19 cellular contexts compared by ENCODE assay signal in genomic region chr1:116314305-116314919, GRCh38.
"Had no signal": no experiment of that assay in that cellular context is flagged by ENCODE, and none has a peak within 500 bp of the region (broad histone marks: within the 10 kb centered on the region; RNA-seq: fewer than 3 reads in every experiment).

No MANE protein-coding gene starts in this region.

- H3K4me3 ChIP-seq: mucosa of descending colon, spleen, suprapubic skin, upper lobe of right lung had no signal

- DNase-seq: activated CD4-positive, alpha-beta T cell treated with anti-CD3 and anti-CD28 coated beads, Interleukin-2, amount 10 ng/mL, durations not matched to agents 24 days and 14 days; activated CD4-positive, CD25-positive, alpha-beta regulatory T cell; activated CD8-positive, alpha-beta memory T cell treated with anti-CD3 and anti-CD28 coated beads, Interleukin-2, amount 50 U/mL, for 4 hours; activated CD8-positive, alpha-beta T cell treated with anti-CD3 and anti-CD28 coated beads, Interleukin-2, amount 10 ng/mL, durations not matched to agents 7 days and 5 days; activated effector memory CD4-positive, alpha-beta T cell treated with anti-CD3 and anti-CD28 coated beads, Interleukin-2, amount 50 U/mL, for 16 hours; activated T-cell treated with anti-CD3 and anti-CD28 coated beads, Interleukin-2, amount 50 U/mL, for 48 hours; amygdala; effector memory CD4-positive, alpha-beta T cell; left colon; mucosa of descending colon; right cardiac atrium; spleen; T-helper 17 cell; upper lobe of right lung had no signal

- H3K9me3 ChIP-seq: mucosa of descending colon, spleen, suprapubic skin, upper lobe of right lung had no signal

- ATAC-seq: activated CD8-positive, alpha-beta T cell treated with anti-CD3 and anti-CD28 coated beads, Interleukin-2, amount 10 ng/mL, durations not matched to agents 7 days and 5 days; activated naive CD4-positive, alpha-beta T cell treated with anti-CD3 and anti-CD28 coated beads, Interleukin-2, amount 50 U/mL, for 72 hours; left colon; mucosa of descending colon; natural killer cell treated with Interleukin-12 subunit alpha and Interleukin-12 subunit beta and Interleukin-15 and Interleukin-18, amount 100 ng/mL, for 72 hours; right cardiac atrium; T-helper 17 cell; upper lobe of right lung had no signal

- H3K27me3 ChIP-seq: spleen, suprapubic skin, upper lobe of right lung had no signal

- H3K27ac ChIP-seq: epithelial cell of prostate, spleen, suprapubic skin, upper lobe of right lung had no signal

- H3K4me1 ChIP-seq: spleen, upper lobe of right lung had no signal

- FAIRE-seq: islet of Langerhans had no signal

- H3K36me3 ChIP-seq: spleen, suprapubic skin, upper lobe of right lung had no signal
